In genomic region chr19:16657384-16657783, GRCh38 we compare ENCODE assay signal across 1 cellular context.
TF ChIP-seq lines count a peak whose summit lies in the region.

No MANE protein-coding gene starts in this region.

TF ChIP-seq in K562, 482 proteins besides CTCF, POLR2A, EP300 and RAD21:
- TF ChIP-seq MTA1 (IDR thresholded peaks at IDR 0.05; ENCODE audit: borderline replicate concordance) (no peak), ZNF830 (CRISPR knock-in tag; IDR thresholded peaks at IDR 0.05) (no peak), BCOR (IDR thresholded peaks at IDR 0.05) (peak; percentile 34; the same call in 1 of the 2 replicates), TBP (optimal IDR thresholded peaks at IDR 0.05; ENCODE audit: low read depth, low read length) (no peak), FOXA3 (CRISPR knock-in tag; conservative IDR thresholded peaks at IDR 0.05 in 1 of 2, IDR thresholded peaks at IDR 0.05 in 1 of 2) (no peak), ZNF589 (CRISPR knock-in tag; IDR thresholded peaks at IDR 0.05; ENCODE audit: low read depth) (no peak), RBFOX2 (IDR thresholded peaks at IDR 0.05; ENCODE audit: low read depth, low read length) (0 out of 2 replicates have a peak, but pooled peaks have one; percentile 6), RBM25 (IDR thresholded peaks at IDR 0.05; ENCODE audit: low read depth, low read length, severe bottlenecking) (peak; percentile 53)
TF ChIP-seq in K562: peak in this region for 3.
